ENCODE assay signal across 1 cellular context in the genomic region with DNA sequence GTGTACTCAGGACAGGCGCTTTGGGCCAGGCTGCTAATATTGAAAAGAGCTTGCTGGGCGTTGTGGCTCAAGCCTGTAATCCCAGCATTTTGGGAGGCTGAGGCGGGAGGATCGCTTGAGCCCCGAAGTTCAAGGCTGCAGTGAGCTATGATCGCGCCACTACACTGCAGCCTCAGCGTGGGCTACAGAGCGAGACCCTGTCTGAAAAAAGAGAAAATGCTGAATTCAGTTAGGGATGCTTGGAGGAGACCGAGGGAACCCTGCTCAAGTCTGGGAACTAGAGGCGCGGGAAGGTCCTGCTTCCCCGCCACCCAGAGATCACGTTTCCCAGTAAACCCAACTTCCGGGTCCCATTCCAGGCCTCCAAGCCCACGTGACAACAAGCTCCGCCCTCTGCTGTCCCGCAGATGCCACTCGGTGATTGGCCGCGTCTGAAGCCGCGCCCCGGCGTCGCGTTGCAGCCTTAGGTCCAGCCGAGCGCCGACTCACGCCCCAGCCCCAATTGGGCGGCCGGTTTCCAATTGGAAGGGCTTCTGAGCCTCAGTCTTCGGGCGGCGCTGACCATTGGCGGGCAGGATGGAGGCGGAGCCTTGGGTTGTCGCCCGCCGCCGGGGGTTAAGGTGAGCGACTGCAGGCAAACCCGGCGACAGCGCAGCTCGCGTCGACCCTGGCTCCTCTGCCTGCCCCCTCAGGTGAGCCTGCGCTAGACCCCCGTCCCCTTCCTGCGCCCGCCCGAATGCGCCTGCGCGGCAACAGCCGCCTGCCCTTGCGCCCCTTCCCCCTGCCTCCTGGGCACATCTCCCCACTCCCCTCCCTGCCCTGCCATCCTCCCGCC.
TF ChIP-seq lines count a peak whose summit lies in the region.

A gene with protein sequence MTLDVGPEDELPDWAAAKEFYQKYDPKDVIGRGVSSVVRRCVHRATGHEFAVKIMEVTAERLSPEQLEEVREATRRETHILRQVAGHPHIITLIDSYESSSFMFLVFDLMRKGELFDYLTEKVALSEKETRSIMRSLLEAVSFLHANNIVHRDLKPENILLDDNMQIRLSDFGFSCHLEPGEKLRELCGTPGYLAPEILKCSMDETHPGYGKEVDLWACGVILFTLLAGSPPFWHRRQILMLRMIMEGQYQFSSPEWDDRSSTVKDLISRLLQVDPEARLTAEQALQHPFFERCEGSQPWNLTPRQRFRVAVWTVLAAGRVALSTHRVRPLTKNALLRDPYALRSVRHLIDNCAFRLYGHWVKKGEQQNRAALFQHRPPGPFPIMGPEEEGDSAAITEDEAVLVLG (plus strand): TSS at position 627 of the 835 bp plus-strand sequence. CDS start 396 bp downstream, outside the sequence.

TF ChIP-seq in A549, 52 proteins besides CTCF, POLR2A, EP300 and RAD21 (continued from another document):
- TF ChIP-seq, protein P1, sequence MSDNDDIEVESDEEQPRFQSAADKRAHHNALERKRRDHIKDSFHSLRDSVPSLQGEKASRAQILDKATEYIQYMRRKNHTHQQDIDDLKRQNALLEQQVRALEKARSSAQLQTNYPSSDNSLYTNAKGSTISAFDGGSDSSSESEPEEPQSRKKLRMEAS (IDR thresholded peaks at IDR 0.05): peak; percentile 90
- TF ChIP-seq FOXS1 (CRISPR knock-in tag; IDR thresholded peaks at IDR 0.05) (no peak), KDM5A (IDR thresholded peaks at IDR 0.05) (0 out of 2 replicates have a peak, but pooled peaks have one; percentile 44), ZC3H11A (IDR thresholded peaks at IDR 0.05) (no peak), NPAS2 (CRISPR knock-in tag; IDR thresholded peaks at IDR 0.05; ENCODE audit: borderline replicate concordance) (peak; percentile 68), HDAC2 (IDR thresholded peaks at IDR 0.05) (no peak), CEBPB (IDR thresholded peaks at IDR 0.05) (no peak), HOXA7 (CRISPR knock-in tag; IDR thresholded peaks at IDR 0.05) (no peak; the same call in 1 of the 2 replicates)
- TF ChIP-seq, protein P2, sequence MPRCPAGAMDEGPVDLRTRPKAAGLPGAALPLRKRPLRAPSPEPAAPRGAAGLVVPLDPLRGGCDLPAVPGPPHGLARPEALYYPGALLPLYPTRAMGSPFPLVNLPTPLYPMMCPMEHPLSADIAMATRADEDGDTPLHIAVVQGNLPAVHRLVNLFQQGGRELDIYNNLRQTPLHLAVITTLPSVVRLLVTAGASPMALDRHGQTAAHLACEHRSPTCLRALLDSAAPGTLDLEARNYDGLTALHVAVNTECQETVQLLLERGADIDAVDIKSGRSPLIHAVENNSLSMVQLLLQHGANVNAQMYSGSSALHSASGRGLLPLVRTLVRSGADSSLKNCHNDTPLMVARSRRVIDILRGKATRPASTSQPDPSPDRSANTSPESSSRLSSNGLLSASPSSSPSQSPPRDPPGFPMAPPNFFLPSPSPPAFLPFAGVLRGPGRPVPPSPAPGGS (IDR thresholded peaks at IDR 0.05): peak; percentile 70; the same call in 1 of the 3 replicates
- TF ChIP-seq, protein P3, sequence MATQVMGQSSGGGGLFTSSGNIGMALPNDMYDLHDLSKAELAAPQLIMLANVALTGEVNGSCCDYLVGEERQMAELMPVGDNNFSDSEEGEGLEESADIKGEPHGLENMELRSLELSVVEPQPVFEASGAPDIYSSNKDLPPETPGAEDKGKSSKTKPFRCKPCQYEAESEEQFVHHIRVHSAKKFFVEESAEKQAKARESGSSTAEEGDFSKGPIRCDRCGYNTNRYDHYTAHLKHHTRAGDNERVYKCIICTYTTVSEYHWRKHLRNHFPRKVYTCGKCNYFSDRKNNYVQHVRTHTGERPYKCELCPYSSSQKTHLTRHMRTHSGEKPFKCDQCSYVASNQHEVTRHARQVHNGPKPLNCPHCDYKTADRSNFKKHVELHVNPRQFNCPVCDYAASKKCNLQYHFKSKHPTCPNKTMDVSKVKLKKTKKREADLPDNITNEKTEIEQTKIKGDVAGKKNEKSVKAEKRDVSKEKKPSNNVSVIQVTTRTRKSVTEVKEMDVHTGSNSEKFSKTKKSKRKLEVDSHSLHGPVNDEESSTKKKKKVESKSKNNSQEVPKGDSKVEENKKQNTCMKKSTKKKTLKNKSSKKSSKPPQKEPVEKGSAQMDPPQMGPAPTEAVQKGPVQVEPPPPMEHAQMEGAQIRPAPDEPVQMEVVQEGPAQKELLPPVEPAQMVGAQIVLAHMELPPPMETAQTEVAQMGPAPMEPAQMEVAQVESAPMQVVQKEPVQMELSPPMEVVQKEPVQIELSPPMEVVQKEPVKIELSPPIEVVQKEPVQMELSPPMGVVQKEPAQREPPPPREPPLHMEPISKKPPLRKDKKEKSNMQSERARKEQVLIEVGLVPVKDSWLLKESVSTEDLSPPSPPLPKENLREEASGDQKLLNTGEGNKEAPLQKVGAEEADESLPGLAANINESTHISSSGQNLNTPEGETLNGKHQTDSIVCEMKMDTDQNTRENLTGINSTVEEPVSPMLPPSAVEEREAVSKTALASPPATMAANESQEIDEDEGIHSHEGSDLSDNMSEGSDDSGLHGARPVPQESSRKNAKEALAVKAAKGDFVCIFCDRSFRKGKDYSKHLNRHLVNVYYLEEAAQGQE (IDR thresholded peaks at IDR 0.05): no peak
